ENCODE assay signal across 8 cellular contexts in the genomic region with DNA sequence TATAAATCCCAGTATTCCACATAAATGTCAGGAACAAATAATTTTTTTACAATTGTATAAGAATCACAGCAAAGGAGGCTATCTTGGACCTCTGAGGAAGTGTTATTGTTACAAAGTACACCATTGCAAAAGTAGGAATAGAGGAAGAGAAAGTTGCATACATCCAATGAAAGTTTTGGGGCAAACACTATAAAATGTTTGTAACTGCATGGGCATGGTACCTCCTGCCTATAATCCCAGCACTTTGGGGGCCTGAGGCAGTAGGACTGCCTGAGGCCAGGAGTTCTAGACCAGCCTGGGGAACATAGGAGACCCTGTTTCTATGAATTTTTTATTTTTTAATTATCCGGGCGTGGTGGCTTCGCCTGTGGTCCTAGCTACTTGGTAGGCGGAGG. TPM values are rescaled to one million over a fixed set of nuclear protein-coding genes. Genes with fewer than 3 reads are reported as not detected.
A peak's percentile ranks its signal among the peaks of the same experiment; 100 is the strongest.
DNase-seq lines count a peak whose midpoint lies in the region; ATAC-seq and TF ChIP-seq lines count a peak whose summit lies in the region.

No MANE protein-coding gene starts in this region.

- peak overlapping the region; percentile 97 for H3K4me2 ChIP-seq in osteoblast (ENCODE audit: insufficient read depth, low read length)

- no peaks in the 10 kb centered on the region for H3K9me3 Mint-ChIP-seq in Calu3 (ENCODE audit: low read depth, unreplicated experiment)

- no peaks in the 10 kb centered on the region for H3K9me3 ChIP-seq in osteoblast (ENCODE audit: low read depth, low read length)

- ATAC-seq in GM19463 (IDR thresholded peaks at IDR 0.05; ENCODE audit: unreplicated experiment) (no peak), foreskin keratinocyte (no peak), HG02870 (IDR thresholded peaks at IDR 0.05; ENCODE audit: unreplicated experiment) (no peak), HG02610 (IDR thresholded peaks at IDR 0.05; ENCODE audit: unreplicated experiment) (no peak)

- peaks cover 5% of the 10 kb centered on the region for H3K36me3 ChIP-seq in osteoblast (ENCODE audit: insufficient read depth, low read length)

- H2AFZ ChIP-seq in osteoblast (ENCODE audit: low read length), result peak overlapping the region; percentile 95

- no peaks in the 10 kb centered on the region for H3K27me3 Mint-ChIP-seq in Calu3 (ENCODE audit: unreplicated experiment)

- DNase-seq in Calu3 (no peak), NOMO-1 treated with dmso at 0.1 percent for 144 hours (lab: John Stamatoyannopoulos, UW; ENCODE audit: unreplicated experiment) (peak; percentile 29), dorsolateral prefrontal cortex (no peak), osteoblast (ENCODE audit: insufficient read length, low spot score, missing footprints) (peak; percentile 3), foreskin keratinocyte (no peak)

- H3K4me1 ChIP-seq in osteoblast (ENCODE audit: insufficient read depth, low read length) (peaks cover 10% of the 10 kb centered on the region), foreskin keratinocyte (peaks cover 19% of the 10 kb centered on the region)

- CTCF ChIA-PET in Calu3 (lab: Charles Lee), result no interaction called here

- H3K27ac ChIP-seq in dorsolateral prefrontal cortex, result peak overlapping the region in 57 of 59 donors; percentile 18 to 97 (median 94)
- H3K27ac ChIP-seq in osteoblast (ENCODE audit: low read depth, low read length), result peak overlapping the region; percentile 74
- H3K27ac ChIP-seq in foreskin keratinocyte, result no peak overlapping the region

- H3K4me3 ChIP-seq in dorsolateral prefrontal cortex (peak overlapping the region in 58 of 59 donors; percentile 44 to 94 (median 83)), osteoblast (ENCODE audit: insufficient read depth, low read length) (peak overlapping the region; percentile 84)

- peaks cover 32% of the 10 kb centered on the region for H3K36me3 Mint-ChIP-seq in Calu3 (ENCODE audit: insufficient read depth, unreplicated experiment)

- peak overlapping the region; percentile 86 for H3K27ac Mint-ChIP-seq in Calu3 (ENCODE audit: unreplicated experiment)

- intact Hi-C loops in Calu3 (cut with micrococcal nuclease; ENCODE audit: unreplicated experiment) (no loop called here), dorsolateral prefrontal cortex (cut with DNase I) (loop anchor here (2.0 to 10.0 kb wide), 2 partner anchors 51 to 153 kb away; a partner anchor contains a TSS)

- no TSS peak for BruUV-seq in Calu3 (replicated peaks; lab: Mats Ljungman, UMichigan)

- H3K4me3 Mint-ChIP-seq in Calu3 (ENCODE audit: low read depth, unreplicated experiment), result peak overlapping the region; percentile 87

- H4K20me1 ChIP-seq in osteoblast (ENCODE audit: insufficient read depth, low read length), result peaks cover 21% of the 10 kb centered on the region

- H3K27me3 ChIP-seq in dorsolateral prefrontal cortex (no peaks in the 10 kb centered on the region), osteoblast (ENCODE audit: insufficient read depth, low read length) (no peaks in the 10 kb centered on the region), foreskin keratinocyte (no peaks in the 10 kb centered on the region)

- peaks cover 32% of the 10 kb centered on the region for H3K79me2 ChIP-seq in osteoblast (ENCODE audit: insufficient read depth, low read length)

- TF ChIP-seq CTCF in Calu3 (IDR thresholded peaks at IDR 0.05; ENCODE audit: unreplicated experiment), result no peak
- TF ChIP-seq CTCF in dorsolateral prefrontal cortex (IDR thresholded peaks at IDR 0.05 in 54 of 56, conservative IDR thresholded peaks at IDR 0.05 in 2 of 56; ENCODE audit: low read depth in 1 of 56, partially characterized antibody in 56 of 56), result no peak
- no peak for TF ChIP-seq CTCF in osteoblast (IDR thresholded peaks at IDR 0.05; ENCODE audit: extremely low read depth, low read depth, low read length)
- TF ChIP-seq CTCF in foreskin keratinocyte (conservative IDR thresholded peaks at IDR 0.05), result no peak

- H3K4me1 Mint-ChIP-seq in Calu3 (ENCODE audit: low read depth, unreplicated experiment), result peaks cover 13% of the 10 kb centered on the region

RNA-seq across cellular contexts. Expression of a gene that starts 0.8 kb away (rescaled TPM):
- total RNA-seq in Calu3 (2022), result 48.3 and 53.9 TPM in 2 replicates
- total RNA-seq in dorsolateral prefrontal cortex, result 10 to 100 TPM; 35.6 to 60.5 (median 46.8) TPM
- total RNA-seq in osteoblast, result 35.1 and 37.6 TPM in 2 replicates
- total RNA-seq in foreskin keratinocyte, result 75.4 and 79.2 TPM in 2 replicates
- polyA plus RNA-seq in foreskin keratinocyte, result 56.1 and 63.1 TPM in 2 replicates

RNA-seq across cellular contexts. Expression of a gene that starts 28.0 kb away (rescaled TPM):
- total RNA-seq in Calu3 (2022), result 106 and 117 TPM in 2 replicates
- 10 to 100 TPM; 36.9 to 75.5 (median 60.6) TPM for total RNA-seq in dorsolateral prefrontal cortex
- total RNA-seq in osteoblast, result 30.4 and 41.3 TPM in 2 replicates
- total RNA-seq in foreskin keratinocyte, result 84.8 and 93.8 TPM in 2 replicates
- 134 and 141 TPM in 2 replicates for polyA plus RNA-seq in foreskin keratinocyte

RNA-seq across cellular contexts. Expression of a gene that starts 51.8 kb away (rescaled TPM):
- total RNA-seq in Calu3 (2022) (18.5 and 18.8 TPM in 2 replicates), dorsolateral prefrontal cortex (10 to 100 TPM; 26.1 to 44.9 (median 35.9) TPM), osteoblast (31.5 and 34.2 TPM in 2 replicates), foreskin keratinocyte (12.7 and 13.6 TPM in 2 replicates)
- polyA plus RNA-seq in foreskin keratinocyte, result 3.0 and 3.1 TPM in 2 replicates

Comparison
In these comparisons a context has a peak if more than half of its experiments do, and no peak if none do; other contexts are left out.
1. DNase-seq: peak in NOMO-1 treated with dmso at 0.1 percent for 144 hours (single experiment) and osteoblast (single experiment); none in Calu3 (single experiment), dorsolateral prefrontal cortex (0 of 10) and foreskin keratinocyte (0 of 2).